Comparison of ENCODE assay signal across 11 cellular contexts in genomic region chr19:17754634-17755532, GRCh38. TPM values are rescaled to one million over a fixed set of nuclear protein-coding genes. Genes with fewer than 3 reads are reported as not detected.
DNase-seq lines count a peak whose midpoint lies in the region; ATAC-seq and TF ChIP-seq lines count a peak whose summit lies in the region.
"Had no signal": no experiment of that assay in that cellular context is flagged by ENCODE, and none has a peak within 500 bp of the region (broad histone marks: within the 10 kb centered on the region; RNA-seq: fewer than 3 reads in every experiment).

No MANE protein-coding gene starts in this region.

- ATAC-seq in activated T-cell treated with anti-CD3 and anti-CD28 coated beads, Interleukin-2, amount 50 U/mL, for 72 hours (replicated peaks in 1 of 2), result no peak
- ATAC-seq in HG03066 (IDR thresholded peaks at IDR 0.05; ENCODE audit: low read depth, unreplicated experiment) (peak; percentile 44), body of pancreas (no peak)
- peak; percentile 14 for ATAC-seq in activated CD8-positive, alpha-beta T cell treated with anti-CD3 and anti-CD28 coated beads for 36 hours

- CTCF ChIA-PET in activated CD8-positive, alpha-beta T cell treated with anti-CD3 and anti-CD28 coated beads for 36 hours (lab: Charles Lee), result interaction anchor here (0.6 to 1.9 kb wide), 7 partner anchors 9 to 149 kb away, joined by 3 to 8 read pairs (median 4); no protein-coding TSS in a partner anchor

- H3K27me3 ChIP-seq in body of pancreas, result no peaks in the 10 kb centered on the region
- H3K27me3 ChIP-seq: BE2C had no signal

- WGBS in body of pancreas, 2 donors, result 61 to 62% methylated on average over 5 of the region's 5 CpGs

- no peak for TF ChIP-seq CTCF in activated CD8-positive, alpha-beta T cell treated with anti-CD3 and anti-CD28 coated beads for 36 hours (IDR thresholded peaks at IDR 0.05)
- TF ChIP-seq CTCF in body of pancreas (IDR thresholded peaks at IDR 0.05), result no peak

- H3K27ac ChIP-seq in substantia nigra (ENCODE audit: low read depth, low read length, poor library complexity, severe bottlenecking) (peak overlapping the region; percentile 99), body of pancreas (peak overlapping the region in 1 of 4 donors; percentile 13)
- H3K27ac ChIP-seq: HL-60 had no signal

- no peaks in the 10 kb centered on the region for H3K36me3 ChIP-seq in body of pancreas (replicated peaks in 1 of 2; ENCODE audit: insufficient read depth in 1 of 2, low read depth in 2 of 2)
- H3K36me3 ChIP-seq: BE2C had no signal

- H3K27me3 Mint-ChIP-seq in activated T-cell treated with anti-CD3 and anti-CD28 coated beads, Interleukin-2, amount 50 U/mL, for 72 hours (ENCODE audit: low read depth), result no peaks in the 10 kb centered on the region
- H3K27me3 Mint-ChIP-seq in activated CD8-positive, alpha-beta T cell treated with anti-CD3 and anti-CD28 coated beads for 36 hours, result no peaks in the 10 kb centered on the region

- no peak for DNase-seq in activated T-cell treated with anti-CD3 and anti-CD28 coated beads, Interleukin-2, amount 50 U/mL, for 72 hours
- no peak for DNase-seq in activated T-cell treated with anti-CD3 and anti-CD28 coated beads, Interleukin-2, amount 50 U/mL, for 48 hours
- DNase-seq in activated CD8-positive, alpha-beta T cell treated with anti-CD3 and anti-CD28 coated beads for 36 hours, result peak; percentile 51
- DNase-seq in substantia nigra (lab: John Stamatoyannopoulos, UW) (peak in 8 of 49 donors; percentile 3 to 49 (median 16)), DMS153 treated with DMSO at 0.1 percent for 48 hours (lab: John Stamatoyannopoulos, UW; ENCODE audit: unreplicated experiment) (no peak), body of pancreas (no peak)
- no peak for DNase-seq in stimulated activated CD4-positive, alpha-beta T cell treated with anti-CD3 and anti-CD28 coated beads, Interleukin-2, amount 100 ng/mL, for 48 hours
- DNase-seq: BE2C had no signal

- peaks cover 8% of the 10 kb centered on the region for H3K4me1 ChIP-seq in body of pancreas

- intact Hi-C loops in activated CD8-positive, alpha-beta T cell treated with anti-CD3 and anti-CD28 coated beads for 36 hours (cut with micrococcal nuclease), result no loop called here
- intact Hi-C loops in body of pancreas (cut with DNase I), result no loop called here

- H3K4me3 Mint-ChIP-seq in activated T-cell treated with anti-CD3 and anti-CD28 coated beads, Interleukin-2, amount 50 U/mL, for 72 hours, result peak overlapping the region; percentile 13 to 20
- H3K4me3 Mint-ChIP-seq in activated CD8-positive, alpha-beta T cell treated with anti-CD3 and anti-CD28 coated beads for 36 hours, result no peak overlapping the region

- H3K4me3 ChIP-seq in body of pancreas, result no peak overlapping the region

- H3K27ac Mint-ChIP-seq in activated T-cell treated with anti-CD3 and anti-CD28 coated beads, Interleukin-2, amount 50 U/mL, for 72 hours, result peak overlapping the region; percentile 54
- H3K27ac Mint-ChIP-seq in activated CD8-positive, alpha-beta T cell treated with anti-CD3 and anti-CD28 coated beads for 36 hours, result peak overlapping the region; percentile 82

- peaks cover 55% of the 10 kb centered on the region for H3K4me1 Mint-ChIP-seq in activated T-cell treated with anti-CD3 and anti-CD28 coated beads, Interleukin-2, amount 50 U/mL, for 72 hours (ENCODE audit: low read depth)
- H3K4me1 Mint-ChIP-seq in activated CD8-positive, alpha-beta T cell treated with anti-CD3 and anti-CD28 coated beads for 36 hours (ENCODE audit: low read depth), result peaks cover 43% of the 10 kb centered on the region

- no peaks in the 10 kb centered on the region for H3K9me3 ChIP-seq in body of pancreas
- H3K9me3 ChIP-seq: BE2C had no signal

- TF ChIP-seq POLR2A in body of pancreas (IDR thresholded peaks at IDR 0.05), result no peak

- H3K9me3 Mint-ChIP-seq in activated T-cell treated with anti-CD3 and anti-CD28 coated beads, Interleukin-2, amount 50 U/mL, for 72 hours, result no peaks in the 10 kb centered on the region
- H3K9me3 Mint-ChIP-seq in activated CD8-positive, alpha-beta T cell treated with anti-CD3 and anti-CD28 coated beads for 36 hours, result no peaks in the 10 kb centered on the region

- POLR2A ChIA-PET in activated CD8-positive, alpha-beta T cell treated with anti-CD3 and anti-CD28 coated beads for 36 hours (lab: Charles Lee), result interaction anchor here (1.0 to 6.0 kb wide), 6 partner anchors 11 to 116 kb away, joined by 3 to 32 read pairs (median 4); partner anchors contain the start of genes RPL18A and SLC5A5

- peaks cover 5 to 18% of the 10 kb centered on the region in 2 donors for H3K36me3 Mint-ChIP-seq in activated T-cell treated with anti-CD3 and anti-CD28 coated beads, Interleukin-2, amount 50 U/mL, for 72 hours (ENCODE audit: insufficient read depth in 2 of 2)
- peaks cover 37% of the 10 kb centered on the region for H3K36me3 Mint-ChIP-seq in activated CD8-positive, alpha-beta T cell treated with anti-CD3 and anti-CD28 coated beads for 36 hours (ENCODE audit: low read depth)

RNA-seq across cellular contexts. Expression of gene FCHO1, which starts 3.6 kb away (rescaled TPM):
- total RNA-seq in activated T-cell treated with anti-CD3 and anti-CD28 coated beads, Interleukin-2, amount 50 U/mL, for 72 hours, result 10 to 100 TPM; 70.8 to 93.9 TPM
- 10 to 100 TPM; 36.9 to 38.3 TPM for total RNA-seq in activated CD8-positive, alpha-beta T cell treated with anti-CD3 and anti-CD28 coated beads for 36 hours
- 1 to 10 TPM in 1 of 2 donors, not detected in 1; 1.6 TPM for total RNA-seq in body of pancreas

RNA-seq across cellular contexts. Expression of gene MAP1S, which starts 35.6 kb away (rescaled TPM):
- total RNA-seq in activated T-cell treated with anti-CD3 and anti-CD28 coated beads, Interleukin-2, amount 50 U/mL, for 72 hours, result 10 to 100 TPM; 59.5 to 69.9 TPM
- total RNA-seq in activated CD8-positive, alpha-beta T cell treated with anti-CD3 and anti-CD28 coated beads for 36 hours, result 10 to 100 TPM; 53.8 to 54.7 TPM
- total RNA-seq in body of pancreas, result 10 to 100 TPM; 37.1 to 53.4 TPM

RNA-seq across cellular contexts. Expression of gene B3GNT3, which starts 40.1 kb away (rescaled TPM):
- total RNA-seq in activated T-cell treated with anti-CD3 and anti-CD28 coated beads, Interleukin-2, amount 50 U/mL, for 72 hours, result under 1 TPM in 1 of 2 donors, not detected in 1; 0.36 TPM
- total RNA-seq in activated CD8-positive, alpha-beta T cell treated with anti-CD3 and anti-CD28 coated beads for 36 hours, result under 1 TPM in 1 of 2 experiments, not detected in 1; 0.20 TPM
- 1 to 10 TPM; 2.0 to 6.0 TPM for total RNA-seq in body of pancreas
- total RNA-seq: left ventricle myocardium superior had no signal

Comparison
In these comparisons a context has a peak if more than half of its experiments do, and no peak if none do; other contexts are left out.
1. ATAC-seq: peak in HG03066 (single experiment) and activated CD8-positive, alpha-beta T cell treated with anti-CD3 and anti-CD28 coated beads for 36 hours (single experiment); none in activated T-cell treated with anti-CD3 and anti-CD28 coated beads, Interleukin-2, amount 50 U/mL, for 72 hours (0 of 2) and body of pancreas (single experiment).
2. RNA of gene FCHO1, which starts 3.6 kb away (total RNA-seq): 70.8 to 93.9 TPM in activated T-cell treated with anti-CD3 and anti-CD28 coated beads, Interleukin-2, amount 50 U/mL, for 72 hours and 36.9 to 38.3 TPM in activated CD8-positive, alpha-beta T cell treated with anti-CD3 and anti-CD28 coated beads for 36 hours; 1.6 TPM in body of pancreas; every median in the first group is over 10 times any median in the second.